22 cellular contexts compared by ENCODE assay signal in the genomic region with DNA sequence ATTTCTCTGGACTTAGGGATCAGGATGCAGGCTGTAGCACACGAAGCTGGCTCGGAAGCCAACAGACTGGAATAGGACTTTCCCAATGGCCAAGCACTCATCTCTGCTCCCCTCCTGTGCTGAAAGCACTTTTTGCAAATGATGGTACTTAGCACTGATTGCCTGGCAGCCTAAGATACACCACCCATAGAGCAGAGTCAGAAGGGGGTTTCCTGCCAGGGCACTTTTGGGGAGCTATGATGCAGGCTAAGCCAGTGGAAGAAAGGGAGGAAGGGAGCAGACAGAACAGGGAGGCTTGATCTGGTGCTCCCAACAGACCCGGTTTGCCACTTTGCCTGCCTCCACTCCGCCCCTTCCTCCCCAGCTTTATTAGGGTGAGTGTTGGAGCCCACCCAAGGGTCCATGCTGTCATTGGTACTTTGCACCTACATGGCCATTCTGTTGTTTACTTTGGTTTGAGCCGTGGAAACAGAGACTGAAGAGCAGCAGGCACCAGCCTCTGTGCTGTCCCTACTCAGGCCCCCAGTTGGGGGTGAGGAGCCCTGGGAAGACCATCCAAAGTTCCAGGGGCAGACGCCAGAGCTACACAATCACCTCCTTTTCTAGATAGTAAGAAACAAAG. TPM values are rescaled to one million over a fixed set of nuclear protein-coding genes. Genes with fewer than 3 reads are reported as not detected.
"Had no signal": no experiment of that assay in that cellular context is flagged by ENCODE, and none has a peak within 500 bp of the region (broad histone marks: within the 10 kb centered on the region; RNA-seq: fewer than 3 reads in every experiment).

No MANE protein-coding gene starts in this region.

- H3K4me3 ChIP-seq: colonic mucosa, dorsolateral prefrontal cortex, gastroesophageal sphincter, heart left ventricle, pancreas, psoas muscle, right atrium auricular region, suprapubic skin, tibial nerve had no signal

- H3K9me3 Mint-ChIP-seq: activated naive CD4-positive, alpha-beta T cell treated with anti-CD3 and anti-CD28 coated beads, Interleukin-2, amount 10 ng/mL, durations not matched to agents 7 days and 5 days; nephron; stimulated activated naive CD8-positive, alpha-beta T cell treated with anti-CD3 and anti-CD28 coated beads, Interleukin-15, Interleukin-2, amounts not matched to agents 100 ng/mL and 50 ng/mL, for 24 hours; T-helper 1 cell treated with Interleukin-12 subunit alpha and Interleukin-12 subunit beta and Interleukin-4 antibody, amounts not matched to agents 30 μg/mL and 1 μg/mL, for 36 hours had no signal

- H3K4me1 ChIP-seq: colonic mucosa, gastroesophageal sphincter, heart left ventricle, pancreas, psoas muscle, right atrium auricular region, suprapubic skin, tibial nerve had no signal

- H3K27ac Mint-ChIP-seq: activated naive CD4-positive, alpha-beta T cell treated with anti-CD3 and anti-CD28 coated beads, Interleukin-2, amount 10 ng/mL, durations not matched to agents 7 days and 5 days; nephron; stimulated activated naive CD8-positive, alpha-beta T cell treated with anti-CD3 and anti-CD28 coated beads, Interleukin-15, Interleukin-2, amounts not matched to agents 100 ng/mL and 50 ng/mL, for 24 hours; T-helper 1 cell treated with Interleukin-12 subunit alpha and Interleukin-12 subunit beta and Interleukin-4 antibody, amounts not matched to agents 30 μg/mL and 1 μg/mL, for 36 hours had no signal

- H3K36me3 ChIP-seq: colonic mucosa, gastroesophageal sphincter, heart left ventricle, pancreas, right atrium auricular region, suprapubic skin, tibial nerve had no signal

- DNase-seq: activated CD4-positive, alpha-beta T cell treated with anti-CD3 and anti-CD28 coated beads for 4 hours; activated CD4-positive, alpha-beta T cell treated with anti-CD3 and anti-CD28 coated beads, Interleukin-2, amount 50 U/mL, for 48 hours; activated CD4-positive, CD25-positive, alpha-beta regulatory T cell; activated naive CD4-positive, alpha-beta T cell treated with anti-CD3 and anti-CD28 coated beads, Interleukin-2, amount 10 ng/mL, durations not matched to agents 7 days and 5 days; activated T-cell treated with anti-CD3 and anti-CD28 coated beads, Interleukin-2, amount 50 U/mL, for 48 hours; amygdala; colonic mucosa; heart left ventricle; kidney; pancreas; psoas muscle; stimulated activated CD4-positive, alpha-beta T cell treated with anti-CD3 and anti-CD28 coated beads, Interleukin-4, amount 100 ng/mL, for 4 hours had no signal

- H3K27me3 ChIP-seq: colonic mucosa, dorsolateral prefrontal cortex, gastroesophageal sphincter, heart left ventricle, pancreas, right atrium auricular region, suprapubic skin, tibial nerve had no signal

- H3K36me3 Mint-ChIP-seq: activated naive CD4-positive, alpha-beta T cell treated with anti-CD3 and anti-CD28 coated beads, Interleukin-2, amount 10 ng/mL, durations not matched to agents 7 days and 5 days had no signal

- H3K4me3 Mint-ChIP-seq: activated naive CD4-positive, alpha-beta T cell treated with anti-CD3 and anti-CD28 coated beads, Interleukin-2, amount 10 ng/mL, durations not matched to agents 7 days and 5 days; nephron; stimulated activated naive CD8-positive, alpha-beta T cell treated with anti-CD3 and anti-CD28 coated beads, Interleukin-15, Interleukin-2, amounts not matched to agents 100 ng/mL and 50 ng/mL, for 24 hours; T-helper 1 cell treated with Interleukin-12 subunit alpha and Interleukin-12 subunit beta and Interleukin-4 antibody, amounts not matched to agents 30 μg/mL and 1 μg/mL, for 36 hours had no signal

- H3K4me1 Mint-ChIP-seq: activated naive CD4-positive, alpha-beta T cell treated with anti-CD3 and anti-CD28 coated beads, Interleukin-2, amount 10 ng/mL, durations not matched to agents 7 days and 5 days; nephron had no signal

- H3K27ac ChIP-seq: colonic mucosa, epithelial cell of prostate, gastroesophageal sphincter, heart left ventricle, pancreas, psoas muscle, right atrium auricular region, suprapubic skin, tibial nerve had no signal

- H3K9me3 ChIP-seq: colonic mucosa, gastroesophageal sphincter, heart left ventricle, pancreas, psoas muscle, right atrium auricular region, suprapubic skin, tibial nerve had no signal

RNA-seq across cellular contexts. Expression of gene BSN, which starts 15.9 kb away (rescaled TPM):
- total RNA-seq: bronchial epithelial cell had no signal
